8 cellular contexts compared by ENCODE assay signal in genomic region chr4:114598191-114599121, GRCh38. TPM values are rescaled to one million over a fixed set of nuclear protein-coding genes. Genes with fewer than 3 reads are reported as not detected.
DNase-seq lines count a peak whose midpoint lies in the region; ATAC-seq and TF ChIP-seq lines count a peak whose summit lies in the region.

Gene UGT8 (plus strand): TSS chr4:114598807. CDS start chr4:114622881, 24,074 bp downstream.

- no peaks in the 10 kb centered on the region for H3K9me2 ChIP-seq in SK-N-SH

- no peak within 1 kb of the TSS for H3K27ac ChIP-seq in SK-N-SH (ENCODE audit: low read depth in 2 of 2, low read length in 1 of 2)
- no peak within 1 kb of the TSS for H3K27ac ChIP-seq in adrenal gland

- H3K4me1 ChIP-seq in SK-N-SH (ENCODE audit: control insufficient read depth in 1 of 2, insufficient read depth in 2 of 2, low read depth in 1 of 2, low read length in 1 of 2) (peaks cover 0 to 7% of the 10 kb centered on the region in 2 experiments; a peak in 1 of 4 replicates), adrenal gland (replicated peaks in 1 of 2) (peaks cover 0 to 5% of the 10 kb centered on the region in 2 donors)

- TF ChIP-seq EP300 in Ishikawa (IDR thresholded peaks at IDR 0.05; ENCODE audit: borderline replicate concordance) (no peak), SK-N-SH (IDR thresholded peaks at IDR 0.05; ENCODE audit: borderline replicate concordance in 1 of 2, low read depth in 1 of 2, low read length in 1 of 2) (no peak)

- intact Hi-C loops in left colon (cut with DNase I, micrococcal nuclease) (no loop called here), adrenal gland (cut with DNase I) (no loop called here)

- TF ChIP-seq CTCF in SK-N-SH (IDR thresholded peaks at IDR 0.05): no peak
- no peak for TF ChIP-seq CTCF in adrenal gland (IDR thresholded peaks at IDR 0.05)

- no peaks in the 10 kb centered on the region for H3K79me2 ChIP-seq in SK-N-SH (ENCODE audit: insufficient read depth)

- CTCF ChIA-PET in SK-N-SH (lab: Yijun Ruan, JAX): interaction anchor here (1.4 kb wide), 1 partner anchor 96 kb away, joined by 3 read pairs; no protein-coding TSS in a partner anchor

- ATAC-seq in GM21515 (IDR thresholded peaks at IDR 0.05; ENCODE audit: unreplicated experiment) (peak; percentile 44), left colon (peak; percentile 82)

- no peaks in the 10 kb centered on the region for H3F3A ChIP-seq in SK-N-SH (replicated peaks; ENCODE audit: insufficient read depth)

- no peak for TF ChIP-seq RAD21 in Ishikawa (IDR thresholded peaks at IDR 0.05; ENCODE audit: low read depth)
- no peak for TF ChIP-seq RAD21 in SK-N-SH (IDR thresholded peaks at IDR 0.05; ENCODE audit: low read length)

- POLR2A ChIA-PET in SK-N-SH (lab: Yijun Ruan, JAX): no interaction called here

- H3K27me3 ChIP-seq in SK-N-SH (ENCODE audit: insufficient read depth) (peaks cover 62% of the 10 kb centered on the region), adrenal gland (peaks cover 28% of the 10 kb centered on the region)

- WGBS in SK-N-SH (ENCODE audit: low lambda C conversion rate): 4% methylated on average over 34 of the region's 84 CpGs
- 0 to 3% (median 1%) methylated on average over 9 to 83 of the region's 84 CpGs for WGBS in adrenal gland, 4 donors

- no peak within 1 kb of the TSS for H3K9ac ChIP-seq in SK-N-SH

- H3K4me3 ChIP-seq in SK-N-SH (ENCODE audit: low read depth in 2 of 2, low read length in 1 of 2) (peak within 1 kb of the TSS; percentile 35 to 43), adrenal gland (peak within 1 kb of the TSS in 1 of 4 donors; percentile 34)

- no peaks in the 10 kb centered on the region for H4K20me1 ChIP-seq in SK-N-SH (ENCODE audit: insufficient read depth)

- H3K4me2 ChIP-seq in SK-N-SH: peak within 1 kb of the TSS; percentile 79

- no peaks in the 10 kb centered on the region for H3K9me3 ChIP-seq in SK-N-SH
- H3K9me3 ChIP-seq in adrenal gland (replicated peaks in 1 of 3): no peaks in the 10 kb centered on the region

- peak within 1 kb of the TSS; percentile 29; the same call in 1 of the 2 replicates for H2AFZ ChIP-seq in SK-N-SH (ENCODE audit: low read depth)

- DNase-seq in DMS153 (lab: John Stamatoyannopoulos, UW): peak; percentile 85
- DNase-seq in SK-N-SH: peak; percentile 77
- peak; percentile 56 for DNase-seq in cerebellum (ENCODE audit: low spot score)
- DNase-seq in left colon: peak; percentile 89 to 93
- peak; percentile 39 for DNase-seq in stimulated activated CD4-positive, alpha-beta T cell treated with anti-CD3 and anti-CD28 coated beads, Interleukin-1b, Interleukin-23, amount 100 ng/mL, for 48 hours
- DNase-seq in adrenal gland: no peak

- H3K36me3 ChIP-seq in SK-N-SH (replicated peaks in 1 of 2; ENCODE audit: control insufficient read depth in 1 of 2, insufficient read depth in 2 of 2, low read length in 1 of 2): no peaks in the 10 kb centered on the region
- H3K36me3 ChIP-seq in adrenal gland (replicated peaks in 1 of 2): no peaks in the 10 kb centered on the region

- no peak for TF ChIP-seq POLR2A in adrenal gland (IDR thresholded peaks at IDR 0.05)

TF ChIP-seq in Ishikawa, 13 proteins besides CTCF, POLR2A, EP300 and RAD21 (continues in another document):
- TF ChIP-seq EGR1 (IDR thresholded peaks at IDR 0.05) (peak; percentile 86), CREB1 (IDR thresholded peaks at IDR 0.05; ENCODE audit: low read depth) (no peak), YY1 (IDR thresholded peaks at IDR 0.05; ENCODE audit: low read depth) (no peak), FOXM1 (IDR thresholded peaks at IDR 0.05; ENCODE audit: borderline replicate concordance, low read depth) (no peak), ZBTB7A (IDR thresholded peaks at IDR 0.05; ENCODE audit: low read depth) (peak; percentile 43; the same call in 1 of the 2 replicates), TEAD4 (IDR thresholded peaks at IDR 0.05) (no peak), USF1 (IDR thresholded peaks at IDR 0.05) (peak; percentile 80), TCF12 (IDR thresholded peaks at IDR 0.05; ENCODE audit: low read depth) (0 out of 2 replicates have a peak, but pooled peaks have one; percentile 19), TAF1 (IDR thresholded peaks at IDR 0.05; ENCODE audit: low read depth) (no peak), REST (IDR thresholded peaks at IDR 0.05; ENCODE audit: low read depth) (no peak)

TF ChIP-seq in SK-N-SH, 30 proteins besides CTCF, POLR2A, EP300 and RAD21:
- TF ChIP-seq MAX (IDR thresholded peaks at IDR 0.05; ENCODE audit: low read depth): no peak
- TF ChIP-seq POLR2AphosphoS5 (IDR thresholded peaks at IDR 0.05; ENCODE audit: low read depth, low read length): no peak
- TF ChIP-seq GATA2 (CRISPR knock-in tag; IDR thresholded peaks at IDR 0.05): no peak
- no peak for TF ChIP-seq RXRA (IDR thresholded peaks at IDR 0.05; ENCODE audit: borderline replicate concordance, low read depth)
- TF ChIP-seq MEF2A (IDR thresholded peaks at IDR 0.05; ENCODE audit: borderline replicate concordance, low read depth): no peak
- TF ChIP-seq USF2 (IDR thresholded peaks at IDR 0.05; ENCODE audit: borderline replicate concordance, low read depth, low read length): no peak
- TF ChIP-seq NFIC (IDR thresholded peaks at IDR 0.05; ENCODE audit: borderline replicate concordance): no peak
- TF ChIP-seq NRF1 (IDR thresholded peaks at IDR 0.05; ENCODE audit: low read depth, low read length): no peak
- TF ChIP-seq JUND (IDR thresholded peaks at IDR 0.05): no peak
- no peak for TF ChIP-seq YY1 (IDR thresholded peaks at IDR 0.05; ENCODE audit: low read depth)
- no peak for TF ChIP-seq FOSL2 (IDR thresholded peaks at IDR 0.05; ENCODE audit: borderline replicate concordance, low read depth)
- no peak for TF ChIP-seq ELF1 (IDR thresholded peaks at IDR 0.05)
TF ChIP-seq in SK-N-SH: peak in this region for 0.

RNA-seq across cellular contexts. Expression of gene UGT8, which starts in this region (rescaled TPM):
- polyA plus RNA-seq in SK-N-SH (2012; rRNA removed) (not detected in 2 replicates), adrenal gland (under 1 TPM in 2 of 3 donors, not detected in 1; 0.24 to 0.44 TPM)
- polyA plus RNA-seq in SK-N-SH (2012; cell fraction: cytosol; rRNA removed): not detected in 2 replicates
- polyA plus RNA-seq in SK-N-SH (2012; cell fraction: nucleus; rRNA removed): not detected in 2 replicates
- total RNA-seq in cerebellum (11.3 TPM), left colon (10 to 100 TPM; 50.9 to 58.1 TPM), adrenal gland (under 1 TPM in 4 of 8 donors, not detected in 4; 0.08 to 0.78 (median 0.40) TPM)

Comparison
In these comparisons a context has a peak if more than half of its experiments do, and no peak if none do; other contexts are left out.
1. Peak in DNase-seq, H3K4me3 ChIP-seq and H3K4me2 ChIP-seq in SK-N-SH; RNA of the gene not detected or under 1 TPM.
2. DNase-seq: peak in DMS153 (single experiment), cerebellum (single experiment), left colon (2 of 2) and stimulated activated CD4-positive, alpha-beta T cell treated with anti-CD3 and anti-CD28 coated beads, Interleukin-1b, Interleukin-23, amount 100 ng/mL, for 48 hours (single experiment); none in adrenal gland (0 of 7).